7 cellular contexts compared by ENCODE assay signal in genomic region chr15:30471817-30472551, GRCh38. TPM values are rescaled to one million over a fixed set of nuclear protein-coding genes. Genes with fewer than 3 reads are reported as not detected.
DNase-seq lines count a peak whose midpoint lies in the region; ATAC-seq, FAIRE-seq and TF ChIP-seq lines count a peak whose summit lies in the region.
"Not testable (repeated sequence)": the region's sequence is repeated elsewhere in the genome, so short reads cannot be mapped to it uniquely, and the experiment has no call there.

No MANE protein-coding gene starts in this region.

- TF ChIP-seq CTCF in activated CD8-positive, alpha-beta T cell treated with anti-CD3 and anti-CD28 coated beads for 36 hours (IDR thresholded peaks at IDR 0.05); mammary epithelial cell (conservative IDR thresholded peaks at IDR 0.05 in 1 of 2, IDR thresholded peaks at IDR 0.05 in 1 of 2; ENCODE audit: extremely low read depth in 1 of 2, insufficient read depth in 1 of 2, low read depth in 1 of 2, low read length in 2 of 2): not testable (repeated sequence)

- H3K4me2 ChIP-seq in mammary epithelial cell (ENCODE audit: insufficient read depth, low read depth, low read length) = not testable (repeated sequence)

- not testable (repeated sequence) for H4K20me1 ChIP-seq in mammary epithelial cell (ENCODE audit: insufficient read depth, low read length)

- not testable (repeated sequence) for H3K79me2 ChIP-seq in mammary epithelial cell (ENCODE audit: insufficient read depth, low read length)

- ATAC-seq in GM18867 (IDR thresholded peaks at IDR 0.05; ENCODE audit: unreplicated experiment) = peak; percentile 24
- ATAC-seq in HG02885 (IDR thresholded peaks at IDR 0.05; ENCODE audit: poor library complexity, unreplicated experiment) = peak; percentile 40
- peak; percentile 28 for ATAC-seq in HG03521 (IDR thresholded peaks at IDR 0.05; ENCODE audit: unreplicated experiment)
- peak; percentile 61 for ATAC-seq in activated CD8-positive, alpha-beta T cell treated with anti-CD3 and anti-CD28 coated beads for 36 hours
- peak; percentile 52 to 64 for ATAC-seq in stimulated activated naive B cell treated with anti-CD40 and anti-IgM and Interleukin-4, amounts not matched to agents 10 μg/mL and 1 μg/mL and 100 μg/mL, for 72 hours (replicated peaks)

- not testable (repeated sequence) for H3K4me3 ChIP-seq in mammary epithelial cell (replicated peaks in 1 of 3; ENCODE audit: insufficient read depth in 1 of 3, low read depth in 2 of 3, low read length in 3 of 3)

- BruUV-seq in mammary epithelial cell (replicated peaks; lab: Mats Ljungman, UMichigan) = TSS peak; percentile 74

- CTCF ChIA-PET in activated CD8-positive, alpha-beta T cell treated with anti-CD3 and anti-CD28 coated beads for 36 hours (lab: Charles Lee); mammary epithelial cell (lab: Charles Lee; ENCODE audit: low non-redundant PET): not testable (repeated sequence)

- H2AFZ ChIP-seq in mammary epithelial cell (ENCODE audit: low read depth, low read length) = not testable (repeated sequence)

- H3K9me3 Mint-ChIP-seq in activated CD8-positive, alpha-beta T cell treated with anti-CD3 and anti-CD28 coated beads for 36 hours; stimulated activated naive B cell treated with anti-CD40 and anti-IgM and Interleukin-4, amounts not matched to agents 10 μg/mL and 1 μg/mL and 100 μg/mL, for 72 hours: not testable (repeated sequence)

- peak; percentile 64 for FAIRE-seq in H54 (lab: Jason Lieb, UNC)

- intact Hi-C loops in activated CD8-positive, alpha-beta T cell treated with anti-CD3 and anti-CD28 coated beads for 36 hours (cut with micrococcal nuclease); mammary epithelial cell (cut with micrococcal nuclease): not testable (repeated sequence)

- H3K27me3 Mint-ChIP-seq in activated CD8-positive, alpha-beta T cell treated with anti-CD3 and anti-CD28 coated beads for 36 hours; stimulated activated naive B cell treated with anti-CD40 and anti-IgM and Interleukin-4, amounts not matched to agents 10 μg/mL and 1 μg/mL and 100 μg/mL, for 72 hours: not testable (repeated sequence)

- dilution Hi-C loops in mammary epithelial cell (cut with HindIII; ENCODE audit: low sequenced_read_pairs) = not testable (repeated sequence)

- H3K36me3 ChIP-seq in mammary epithelial cell (ENCODE audit: insufficient read depth, low read length) = not testable (repeated sequence)

- H3K27me3 ChIP-seq in mammary epithelial cell (ENCODE audit: insufficient read depth, low read length) = not testable (repeated sequence)

- H3K27ac ChIP-seq in mammary epithelial cell (ENCODE audit: insufficient read depth, low read depth, low read length) = not testable (repeated sequence)

- not testable (repeated sequence) for H3K4me1 Mint-ChIP-seq in activated CD8-positive, alpha-beta T cell treated with anti-CD3 and anti-CD28 coated beads for 36 hours (ENCODE audit: low read depth); stimulated activated naive B cell treated with anti-CD40 and anti-IgM and Interleukin-4, amounts not matched to agents 10 μg/mL and 1 μg/mL and 100 μg/mL, for 72 hours

- H3K4me3 Mint-ChIP-seq in activated CD8-positive, alpha-beta T cell treated with anti-CD3 and anti-CD28 coated beads for 36 hours; stimulated activated naive B cell treated with anti-CD40 and anti-IgM and Interleukin-4, amounts not matched to agents 10 μg/mL and 1 μg/mL and 100 μg/mL, for 72 hours: not testable (repeated sequence)

- not testable (repeated sequence) for DNase-seq in H54 (ENCODE audit: insufficient read length, low spot score); activated CD8-positive, alpha-beta T cell treated with anti-CD3 and anti-CD28 coated beads for 36 hours; mammary epithelial cell; stimulated activated naive B cell treated with anti-CD40 and anti-IgM and Interleukin-4, amounts not matched to agents 10 μg/mL and 1 μg/mL and 100 μg/mL, for 72 hours

- not testable (repeated sequence) for H3K27ac Mint-ChIP-seq in activated CD8-positive, alpha-beta T cell treated with anti-CD3 and anti-CD28 coated beads for 36 hours; stimulated activated naive B cell treated with anti-CD40 and anti-IgM and Interleukin-4, amounts not matched to agents 10 μg/mL and 1 μg/mL and 100 μg/mL, for 72 hours

- POLR2A ChIA-PET in activated CD8-positive, alpha-beta T cell treated with anti-CD3 and anti-CD28 coated beads for 36 hours (lab: Charles Lee) = not testable (repeated sequence)

- not testable (repeated sequence) for TF ChIP-seq POLR2A in H54 (IDR thresholded peaks at IDR 0.05; ENCODE audit: low read depth, low read length)

- H3K9me3 ChIP-seq in mammary epithelial cell (replicated peaks; ENCODE audit: insufficient read depth, low read length) = not testable (repeated sequence)

- WGBS in mammary epithelial cell (ENCODE audit: low coverage, missing lambda C conversion rate) = no CpG with 5 or more reads among the region's 10 CpGs

- H3K4me1 ChIP-seq in mammary epithelial cell (ENCODE audit: insufficient read depth, low read length) = not testable (repeated sequence)

- not testable (repeated sequence) for H3K36me3 Mint-ChIP-seq in activated CD8-positive, alpha-beta T cell treated with anti-CD3 and anti-CD28 coated beads for 36 hours (ENCODE audit: low read depth); stimulated activated naive B cell treated with anti-CD40 and anti-IgM and Interleukin-4, amounts not matched to agents 10 μg/mL and 1 μg/mL and 100 μg/mL, for 72 hours

- H3K9ac ChIP-seq in mammary epithelial cell (ENCODE audit: insufficient read depth, low read length) = not testable (repeated sequence)

- in situ Hi-C loops in mammary epithelial cell (cut with MboI; ENCODE audit: low sequenced_read_pairs in 2 of 2) = not testable (repeated sequence)

RNA-seq across cellular contexts. Expression of gene GOLGA8R, which starts 57.9 kb away (rescaled TPM):
- total RNA-seq in activated CD8-positive, alpha-beta T cell treated with anti-CD3 and anti-CD28 coated beads for 36 hours = 1 to 10 TPM; 2.8 to 3.1 TPM
- total RNA-seq in mammary epithelial cell = 1 to 10 TPM; 1.2 to 2.0 TPM
- 0.09 TPM for polyA plus RNA-seq in mammary epithelial cell
- polyA minus RNA-seq in mammary epithelial cell = not detected
